ENCODE assay signal across 14 cellular contexts in genomic region chr1:33003657-33004056, GRCh38. TPM values are rescaled to one million over a fixed set of nuclear protein-coding genes. Genes with fewer than 3 reads are reported as not detected.
DNase-seq lines count a peak whose midpoint lies in the region; ATAC-seq and TF ChIP-seq lines count a peak whose summit lies in the region.
"Had no signal": no experiment of that assay in that cellular context is flagged by ENCODE, and none has a peak within 500 bp of the region (broad histone marks: within the 10 kb centered on the region; RNA-seq: fewer than 3 reads in every experiment).

No MANE protein-coding gene starts in this region.

- H2AFZ ChIP-seq in IMR-90 (replicated peaks; ENCODE audit: low read length, poor library complexity), result no peak overlapping the region
- no peak overlapping the region for H2AFZ ChIP-seq in parathyroid adenoma
- H2AFZ ChIP-seq: GM23338 had no signal

- no peak overlapping the region for H2BK5ac ChIP-seq in IMR-90 (ENCODE audit: low read depth, low read length, poor library complexity, severe bottlenecking)

- intact Hi-C loops in IMR-90 (cut with micrococcal nuclease), result loop anchor here (5.0 kb wide), 1 partner anchor 54 kb away; no protein-coding TSS in a partner anchor

- H3K9ac ChIP-seq in IMR-90 (ENCODE audit: low read depth, low read length) (no peak overlapping the region), parathyroid adenoma (no peak overlapping the region)

- no peak overlapping the region for H3K27ac ChIP-seq in IMR-90 (ENCODE audit: insufficient read depth, low read length)
- H3K27ac ChIP-seq in RWPE2 (ENCODE audit: poor library complexity, severe bottlenecking), result peak overlapping the region; percentile 73
- peak overlapping the region; percentile 80 for H3K27ac ChIP-seq in epithelial cell of prostate
- no peak overlapping the region for H3K27ac ChIP-seq in parathyroid adenoma
- H3K27ac ChIP-seq: C4-2B had no signal

- DNase-seq in IMR-90 (no peak), RWPE2 (ENCODE audit: low spot score) (no peak), epithelial cell of prostate (ENCODE audit: low read depth, low spot score) (no peak), NCI-H2227 treated with DMSO at 0.1 percent for 48 hours (lab: John Stamatoyannopoulos, UW) (no peak), HPDE6-E6E7 (ENCODE audit: extremely low spot score) (no peak), medulla oblongata (ENCODE audit: extremely low spot score) (no peak)
- DNase-seq: CD4-positive, alpha-beta memory T cell; DMS79; H9 had no signal

- H3K79me2 ChIP-seq in parathyroid adenoma, result no peaks in the 10 kb centered on the region

- no peak overlapping the region for H2AK9ac ChIP-seq in IMR-90 (replicated peaks; ENCODE audit: low read depth, low read length, poor library complexity)

- H3K4ac ChIP-seq in IMR-90 (ENCODE audit: low read depth, low read length), result no peak overlapping the region

- H3K27me3 ChIP-seq in IMR-90 (ENCODE audit: control insufficient read depth, insufficient read depth, low read length), result no peaks in the 10 kb centered on the region
- H3K27me3 ChIP-seq in RWPE2 (ENCODE audit: insufficient read depth, poor library complexity, severe bottlenecking), result no peaks in the 10 kb centered on the region
- H3K27me3 ChIP-seq in parathyroid adenoma (ENCODE audit: control insufficient read depth, insufficient read depth, low read length), result no peaks in the 10 kb centered on the region

- CTCF ChIA-PET in IMR-90 (lab: Yijun Ruan, JAX), result no interaction called here

- H3K4me2 ChIP-seq in IMR-90 (ENCODE audit: low read depth, low read length) (no peak overlapping the region), parathyroid adenoma (ENCODE audit: low read length) (peak overlapping the region; percentile 0)
- H3K4me2 ChIP-seq: GM23338 had no signal

- no TSS peak for BruUV-seq in IMR-90 (replicated peaks; lab: Mats Ljungman, UMichigan)

- TF ChIP-seq POLR2A in IMR-90 (IDR thresholded peaks at IDR 0.05; ENCODE audit: low read depth, low read length), result no peak

- H3K18ac ChIP-seq in IMR-90 (ENCODE audit: low read depth, low read length), result no peak overlapping the region

- H3K23ac ChIP-seq in IMR-90 (ENCODE audit: low read depth, low read length), result no peak overlapping the region

- H3K4me1 ChIP-seq in IMR-90 (ENCODE audit: control insufficient read depth, insufficient read depth, low read length) (peaks cover 22% of the 10 kb centered on the region), RWPE2 (ENCODE audit: insufficient read depth, poor library complexity, severe bottlenecking) (peaks cover 44% of the 10 kb centered on the region), parathyroid adenoma (peaks cover 23% of the 10 kb centered on the region)

- no peak overlapping the region for H3K56ac ChIP-seq in IMR-90 (ENCODE audit: extremely low read depth, insufficient read depth, low read length)

- dilution Hi-C loops in IMR-90 (cut with HindIII; ENCODE audit: low sequenced_read_pairs, unreplicated experiment), result no loop called here

- 100% methylated on average over 1 of the region's 4 CpGs; no CpG with 5 or more reads in 1 of the 2 experiments for WGBS in IMR-90 (ENCODE audit: extremely low coverage in 2 of 2, insufficient read length in 1 of 2), 2 experiments

- POLR2A ChIA-PET in IMR-90 (lab: Charles Lee; ENCODE audit: unreplicated experiment), result no interaction called here

- no peak overlapping the region for H3K4me3 ChIP-seq in IMR-90 (ENCODE audit: insufficient read depth, low read depth, low read length)
- H3K4me3 ChIP-seq in RWPE2 (ENCODE audit: severe bottlenecking), result no peak overlapping the region
- no peak overlapping the region for H3K4me3 ChIP-seq in parathyroid adenoma (ENCODE audit: low read depth, low read length)
- H3K4me3 ChIP-seq: GM12878, GM23338 had no signal

- no peak overlapping the region for H2BK15ac ChIP-seq in IMR-90 (ENCODE audit: low read depth, low read length)

- H4K8ac ChIP-seq in IMR-90 (ENCODE audit: low read depth in 2 of 2, low read length in 2 of 2), result no peak overlapping the region

- peaks cover 23% of the 10 kb centered on the region for H3K9me1 ChIP-seq in IMR-90 (ENCODE audit: insufficient read depth, low read length)

- H4K91ac ChIP-seq in IMR-90 (ENCODE audit: insufficient read depth, low read depth, low read length), result no peak overlapping the region

- H3K79me1 ChIP-seq in IMR-90 (ENCODE audit: low read depth in 1 of 2, low read length in 2 of 2), result peaks cover 2 to 28% of the 10 kb centered on the region in 2 experiments

- H3K36me3 ChIP-seq in IMR-90 (ENCODE audit: control insufficient read depth, insufficient read depth, low read length) (peaks cover 7% of the 10 kb centered on the region), RWPE2 (ENCODE audit: low read depth) (peaks cover 13% of the 10 kb centered on the region), parathyroid adenoma (ENCODE audit: control insufficient read depth, insufficient read depth, low read length) (no peaks in the 10 kb centered on the region)

- no peak for TF ChIP-seq RAD21 in IMR-90 (IDR thresholded peaks at IDR 0.05; ENCODE audit: low read length)

- H4K5ac ChIP-seq in IMR-90 (ENCODE audit: low read depth, low read length), result no peak overlapping the region

- H2AK5ac ChIP-seq in IMR-90 (ENCODE audit: low read depth, low read length), result no peak overlapping the region

- H2BK120ac ChIP-seq in IMR-90 (ENCODE audit: low read depth, low read length), result no peak overlapping the region

- no peak overlapping the region for H2BK20ac ChIP-seq in IMR-90 (ENCODE audit: low read depth, low read length)

- 0 out of 2 replicates have a peak overlapping the region, but pooled peaks have one; percentile 25 for H3K14ac ChIP-seq in IMR-90 (replicated peaks; ENCODE audit: low read depth, low read length)

- H3K9me3 ChIP-seq in IMR-90 (ENCODE audit: control insufficient read depth, insufficient read depth, low read length) (no peaks in the 10 kb centered on the region), RWPE2 (ENCODE audit: severe bottlenecking) (no peaks in the 10 kb centered on the region), parathyroid adenoma (ENCODE audit: control insufficient read depth, low read length) (no peaks in the 10 kb centered on the region)

- H4K20me1 ChIP-seq in IMR-90 (ENCODE audit: insufficient read depth, low read length), result peaks cover 11% of the 10 kb centered on the region; the same call in 1 of the 2 replicates

- ATAC-seq in IMR-90 (ENCODE audit: low read depth), result no peak
- ATAC-seq in RWPE2 (ENCODE audit: low read depth), result no peak
- ATAC-seq: GM12878, GM23338, HepG2 had no signal

- TF ChIP-seq CTCF in IMR-90 (conservative IDR thresholded peaks at IDR 0.05; ENCODE audit: low read depth, low read length) (no peak), RWPE2 (IDR thresholded peaks at IDR 0.05; ENCODE audit: poor library complexity, severe bottlenecking) (no peak), parathyroid adenoma (IDR thresholded peaks at IDR 0.05) (no peak)

- in situ Hi-C loops in IMR-90 (cut with MboI; ENCODE audit: low sequenced_read_pairs), result no loop called here

TF ChIP-seq in IMR-90, 13 proteins besides CTCF, POLR2A, EP300 and RAD21:
- TF ChIP-seq MAFK (IDR thresholded peaks at IDR 0.05; ENCODE audit: low read depth, low read length), result no peak
- TF ChIP-seq MAZ (IDR thresholded peaks at IDR 0.05; ENCODE audit: borderline replicate concordance, low read depth, low read length), result no peak
- no peak for TF ChIP-seq CHD1 (IDR thresholded peaks at IDR 0.05; ENCODE audit: low read depth, low read length)
- TF ChIP-seq CEBPB (IDR thresholded peaks at IDR 0.05; ENCODE audit: low read depth, low read length), result no peak
- TF ChIP-seq RCOR1 (IDR thresholded peaks at IDR 0.05; ENCODE audit: insufficient replicate concordance, low read length), result no peak
- TF ChIP-seq MXI1 (IDR thresholded peaks at IDR 0.05; ENCODE audit: borderline replicate concordance, low read depth, low read length), result no peak
- no peak for TF ChIP-seq BHLHE40 (IDR thresholded peaks at IDR 0.05; ENCODE audit: low read depth, low read length)
- TF ChIP-seq RFX5 (IDR thresholded peaks at IDR 0.05; ENCODE audit: low read depth, low read length), result no peak

RNA-seq across cellular contexts. Expression of gene AK2, which starts 33.0 kb away (rescaled TPM):
- total RNA-seq in IMR-90 (2012; rRNA removed), result 118 and 168 TPM in 2 replicates
- polyA plus RNA-seq in IMR-90 (2012; rRNA removed), result 152 and 203 TPM in 2 replicates
- 77.4 and 134 TPM in 2 replicates for polyA plus RNA-seq in IMR-90 (2012; cell fraction: cytosol; rRNA removed)
- 53.9 and 195 TPM in 2 replicates for polyA plus RNA-seq in IMR-90 (2012; cell fraction: nucleus; rRNA removed; ENCODE audit: low replicate concordance)

RNA-seq across cellular contexts. Expression of gene RNF19B, which starts 39.0 kb away (rescaled TPM):
- total RNA-seq in IMR-90 (2012; rRNA removed), result 9.2 and 10.0 TPM in 2 replicates
- polyA plus RNA-seq in IMR-90 (2012; rRNA removed), result 11.4 and 11.6 TPM in 2 replicates
- 9.2 and 10.4 TPM in 2 replicates for polyA plus RNA-seq in IMR-90 (2012; cell fraction: cytosol; rRNA removed)
- 6.9 and 12.0 TPM in 2 replicates for polyA plus RNA-seq in IMR-90 (2012; cell fraction: nucleus; rRNA removed; ENCODE audit: low replicate concordance)

Comparison
In these comparisons a context has a peak if more than half of its experiments do, and no peak if none do; other contexts are left out.
1. H3K27ac ChIP-seq: peak in RWPE2 (single experiment) and epithelial cell of prostate (single experiment); none in IMR-90 (single experiment) and parathyroid adenoma (single experiment).